Comparison of ENCODE assay signal across 21 cellular contexts in the genomic region with DNA sequence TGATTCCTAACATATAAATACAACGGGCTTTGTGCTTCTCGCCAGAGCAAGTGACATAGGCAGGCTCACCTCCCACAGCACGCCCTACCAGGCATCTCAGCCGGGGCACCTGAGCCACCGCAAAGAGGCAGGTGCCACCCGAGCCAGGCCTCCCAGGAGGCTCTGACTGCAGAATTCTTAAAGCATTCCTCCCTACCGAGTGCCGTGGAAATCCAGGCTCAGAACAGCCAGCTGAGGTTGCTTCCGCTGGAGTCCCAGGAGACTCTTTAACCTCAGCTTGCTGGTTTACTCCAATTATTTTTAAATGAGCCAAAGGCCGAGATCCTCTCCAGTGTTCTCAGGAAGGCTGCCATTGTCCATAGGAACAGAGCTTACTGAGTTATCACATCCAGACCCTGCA.
DNase-seq lines count a peak whose midpoint lies in the region; ATAC-seq and TF ChIP-seq lines count a peak whose summit lies in the region.
"Had no signal": no experiment of that assay in that cellular context is flagged by ENCODE, and none has a peak within 500 bp of the region (broad histone marks: within the 10 kb centered on the region; RNA-seq: fewer than 3 reads in every experiment).

No MANE protein-coding gene starts in this region.

- H3K27me3 ChIP-seq in right atrium auricular region (no peaks in the 10 kb centered on the region), H7 (ENCODE audit: control insufficient read depth, insufficient read depth, low read length) (no peaks in the 10 kb centered on the region)
- H3K27me3 ChIP-seq: ascending aorta, colonic mucosa, spleen, transverse colon had no signal

- no peaks in the 10 kb centered on the region for H3K9me3 ChIP-seq in right atrium auricular region
- H3K9me3 ChIP-seq: ascending aorta, colonic mucosa, spleen, transverse colon had no signal

- peaks cover 0 to 7% (median 2%) of the 10 kb centered on the region in 3 donors for H3K9me3 Mint-ChIP-seq in IgD-negative memory B cell
- H3K9me3 Mint-ChIP-seq in activated T-helper 17 cell treated with anti-CD3 and anti-CD28 coated beads, Interleukin-2, amount 50 U/mL, for 72 hours = no peaks in the 10 kb centered on the region
- peaks cover 9% of the 10 kb centered on the region for H3K9me3 Mint-ChIP-seq in stimulated activated effector memory CD8-positive, alpha-beta T cell treated with anti-CD3 and anti-CD28 coated beads, Interleukin-12 subunit alpha, Interleukin-12 subunit beta, amount 100 ng/mL, for 72 hours

- peak overlapping the region in 2 of 4 donors; percentile 55 to 70 for H3K4me3 Mint-ChIP-seq in IgD-negative memory B cell
- no peak overlapping the region for H3K4me3 Mint-ChIP-seq in activated T-helper 17 cell treated with anti-CD3 and anti-CD28 coated beads, Interleukin-2, amount 50 U/mL, for 72 hours
- no peak overlapping the region for H3K4me3 Mint-ChIP-seq in stimulated activated effector memory CD8-positive, alpha-beta T cell treated with anti-CD3 and anti-CD28 coated beads, Interleukin-12 subunit alpha, Interleukin-12 subunit beta, amount 100 ng/mL, for 72 hours
- H3K4me3 Mint-ChIP-seq: stimulated activated memory B cell treated with anti-CD40 and anti-IgM and Interleukin-4, amounts not matched to agents 10 μg/mL and 1 μg/mL and 100 μg/mL, for 72 hours had no signal

- H3K27me3 Mint-ChIP-seq in IgD-negative memory B cell = no peaks in the 10 kb centered on the region
- H3K27me3 Mint-ChIP-seq in activated T-helper 17 cell treated with anti-CD3 and anti-CD28 coated beads, Interleukin-2, amount 50 U/mL, for 72 hours = no peaks in the 10 kb centered on the region
- H3K27me3 Mint-ChIP-seq: stimulated activated memory B cell treated with anti-CD40 and anti-IgM and Interleukin-4, amounts not matched to agents 10 μg/mL and 1 μg/mL and 100 μg/mL, for 72 hours had no signal

- DNase-seq in Right ventricle myocardium superior (no peak), right atrium auricular region (ENCODE audit: low spot score) (no peak), H7 (no peak), activated T-cell treated with anti-CD3 and anti-CD28 coated beads for 4 hours (no peak)
- DNase-seq in stimulated activated effector memory CD8-positive, alpha-beta T cell treated with anti-CD3 and anti-CD28 coated beads, Interleukin-12 subunit alpha, Interleukin-12 subunit beta, amount 100 ng/mL, for 72 hours (ENCODE audit: low spot score in 2 of 2) = no peak
- DNase-seq: activated effector memory CD4-positive, alpha-beta T cell treated with Interleukin-2 at 50 U/mL for 16 hours; colonic mucosa; GF-D8; NCI-H1105; NCI-H510A; OCI-M1; spleen; transverse colon had no signal

- no peaks in the 10 kb centered on the region for H3K36me3 ChIP-seq in right atrium auricular region
- H3K36me3 ChIP-seq in H7 (replicated peaks; ENCODE audit: control insufficient read depth, insufficient read depth, low read length) = no peaks in the 10 kb centered on the region
- H3K36me3 ChIP-seq: ascending aorta, colonic mucosa, spleen, transverse colon had no signal

- peaks cover 17 to 65% (median 50%) of the 10 kb centered on the region in 3 donors for H3K4me1 Mint-ChIP-seq in IgD-negative memory B cell
- H3K4me1 Mint-ChIP-seq in activated T-helper 17 cell treated with anti-CD3 and anti-CD28 coated beads, Interleukin-2, amount 50 U/mL, for 72 hours = peaks cover 40% of the 10 kb centered on the region
- peaks cover 59% of the 10 kb centered on the region for H3K4me1 Mint-ChIP-seq in stimulated activated effector memory CD8-positive, alpha-beta T cell treated with anti-CD3 and anti-CD28 coated beads, Interleukin-12 subunit alpha, Interleukin-12 subunit beta, amount 100 ng/mL, for 72 hours

- H3K27ac ChIP-seq in right atrium auricular region = no peak overlapping the region
- H3K27ac ChIP-seq: ascending aorta, C4-2B, colonic mucosa, KMS-11, SK-N-MC, spleen, transverse colon had no signal

- H3K4me3 ChIP-seq in right atrium auricular region (no peak overlapping the region), H7 (ENCODE audit: insufficient read depth, low read depth, low read length) (no peak overlapping the region)
- H3K4me3 ChIP-seq: ascending aorta, colonic mucosa, SK-N-MC, spleen, transverse colon had no signal

- H3K36me3 Mint-ChIP-seq in IgD-negative memory B cell = peaks cover 9% of the 10 kb centered on the region
- no peaks in the 10 kb centered on the region for H3K36me3 Mint-ChIP-seq in activated T-helper 17 cell treated with anti-CD3 and anti-CD28 coated beads, Interleukin-2, amount 50 U/mL, for 72 hours (ENCODE audit: low read depth)
- peaks cover 5% of the 10 kb centered on the region for H3K36me3 Mint-ChIP-seq in stimulated activated effector memory CD8-positive, alpha-beta T cell treated with anti-CD3 and anti-CD28 coated beads, Interleukin-12 subunit alpha, Interleukin-12 subunit beta, amount 100 ng/mL, for 72 hours

- peak overlapping the region in 2 of 3 donors; percentile 12 to 17 for H3K27ac Mint-ChIP-seq in IgD-negative memory B cell
- peak overlapping the region; percentile 50 for H3K27ac Mint-ChIP-seq in activated T-helper 17 cell treated with anti-CD3 and anti-CD28 coated beads, Interleukin-2, amount 50 U/mL, for 72 hours
- peak overlapping the region; percentile 50 for H3K27ac Mint-ChIP-seq in stimulated activated effector memory CD8-positive, alpha-beta T cell treated with anti-CD3 and anti-CD28 coated beads, Interleukin-12 subunit alpha, Interleukin-12 subunit beta, amount 100 ng/mL, for 72 hours
- H3K27ac Mint-ChIP-seq: progenitor cell of endocrine pancreas; stimulated activated memory B cell treated with anti-CD40 and anti-IgM and Interleukin-4, amounts not matched to agents 10 μg/mL and 1 μg/mL and 100 μg/mL, for 72 hours had no signal

- H3K4me1 ChIP-seq in right atrium auricular region = no peaks in the 10 kb centered on the region
- H3K4me1 ChIP-seq: ascending aorta, colonic mucosa, transverse colon had no signal

- TF ChIP-seq CTCF in right atrium auricular region (IDR thresholded peaks at IDR 0.05) = no peak

- peak; percentile 34 for ATAC-seq in Right ventricle myocardium superior (ENCODE audit: poor library complexity)
- ATAC-seq in activated T-helper 17 cell treated with anti-CD3 and anti-CD28 coated beads, Interleukin-2, amount 50 U/mL, for 72 hours (replicated peaks) = no peak
- no peak for ATAC-seq in stimulated activated effector memory CD8-positive, alpha-beta T cell treated with anti-CD3 and anti-CD28 coated beads, Interleukin-12 subunit alpha, Interleukin-12 subunit beta, amount 100 ng/mL, for 72 hours
- ATAC-seq: stimulated activated memory B cell treated with anti-CD40 and anti-IgM and Interleukin-4, amounts not matched to agents 10 μg/mL and 1 μg/mL and 100 μg/mL, for 72 hours had no signal

- intact Hi-C loops in Right ventricle myocardium superior (cut with DNase I) = no loop called here
